In the genomic region with DNA sequence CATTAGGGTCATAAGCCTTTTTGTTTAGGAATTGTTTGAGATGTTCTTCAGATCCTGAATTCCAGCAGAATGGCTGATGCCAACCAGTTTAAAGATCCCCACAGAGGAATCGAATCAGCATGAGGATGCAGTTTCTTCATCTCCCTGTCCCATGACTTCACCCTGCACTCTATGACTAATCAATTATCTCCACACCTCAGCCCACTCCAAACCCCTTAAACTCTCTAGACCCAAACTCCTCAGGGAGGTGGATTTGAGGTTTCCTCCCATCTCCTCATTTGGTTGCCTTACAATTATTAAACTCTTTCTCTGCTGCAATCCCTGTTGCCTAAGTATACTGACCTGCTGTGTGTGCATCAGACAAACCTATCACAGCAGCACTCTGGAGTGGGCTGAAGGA, we compare ENCODE assay signal across 16 cellular contexts.
DNase-seq lines count a peak whose midpoint lies in the region; ATAC-seq and TF ChIP-seq lines count a peak whose summit lies in the region.
"Had no signal": no experiment of that assay in that cellular context is flagged by ENCODE, and none has a peak within 500 bp of the region (broad histone marks: within the 10 kb centered on the region; RNA-seq: fewer than 3 reads in every experiment).

No MANE protein-coding gene starts in this region.

- H3K4me3 ChIP-seq in GM23248, result no peak overlapping the region
- no peak overlapping the region for H3K4me3 ChIP-seq in fibroblast of the aortic adventitia (ENCODE audit: low read depth, low read length)
- H3K4me3 ChIP-seq in heart left ventricle, result no peak overlapping the region
- H3K4me3 ChIP-seq in osteoblast (ENCODE audit: insufficient read depth, low read length), result no peak overlapping the region

- H3K36me3 Mint-ChIP-seq in stimulated activated effector memory CD8-positive, alpha-beta T cell treated with anti-CD3 and anti-CD28 coated beads, Interleukin-12 subunit alpha, Interleukin-12 subunit beta, amount 100 ng/mL, for 72 hours, result no peaks in the 10 kb centered on the region

- H3K36me3 ChIP-seq in GM23248 (ENCODE audit: low read depth) (no peaks in the 10 kb centered on the region), heart left ventricle (no peaks in the 10 kb centered on the region), osteoblast (ENCODE audit: insufficient read depth, low read length) (no peaks in the 10 kb centered on the region)
- H3K36me3 ChIP-seq: BE2C had no signal

- no peak overlapping the region for H2AFZ ChIP-seq in GM23248
- no peak overlapping the region for H2AFZ ChIP-seq in osteoblast (ENCODE audit: low read length)

- H3K27ac ChIP-seq in GM23248 (no peak overlapping the region), heart left ventricle (no peak overlapping the region), osteoblast (ENCODE audit: low read depth, low read length) (no peak overlapping the region)

- H3K9me2 ChIP-seq in GM23248 (ENCODE audit: insufficient read depth), result no peaks in the 10 kb centered on the region

- no peak overlapping the region for H3K27ac Mint-ChIP-seq in stimulated activated effector memory CD8-positive, alpha-beta T cell treated with anti-CD3 and anti-CD28 coated beads, Interleukin-12 subunit alpha, Interleukin-12 subunit beta, amount 100 ng/mL, for 72 hours
- H3K27ac Mint-ChIP-seq: CD4-positive, alpha-beta T cell; IgD-negative memory B cell had no signal

- no peak overlapping the region for H3K4me3 Mint-ChIP-seq in stimulated activated effector memory CD8-positive, alpha-beta T cell treated with anti-CD3 and anti-CD28 coated beads, Interleukin-12 subunit alpha, Interleukin-12 subunit beta, amount 100 ng/mL, for 72 hours
- H3K4me3 Mint-ChIP-seq: CD4-positive, alpha-beta T cell; IgD-negative memory B cell had no signal

- in situ Hi-C loops in GM23248 (cut with MboI), result no loop called here

- intact Hi-C loops in heart left ventricle (cut with DNase I), result no loop called here

- TF ChIP-seq CTCF in fibroblast of the aortic adventitia (IDR thresholded peaks at IDR 0.05; ENCODE audit: insufficient read depth, low read length), result no peak
- TF ChIP-seq CTCF in heart left ventricle (IDR thresholded peaks at IDR 0.05), result no peak
- no peak for TF ChIP-seq CTCF in osteoblast (IDR thresholded peaks at IDR 0.05; ENCODE audit: extremely low read depth, low read depth, low read length)

- WGBS in GM23248 (ENCODE audit: low coverage in 1 of 2, low lambda C conversion rate in 2 of 2, missing lambda C conversion rate in 2 of 2), 2 experiments, result 56 to 62% methylated on average over 1 of the region's 1 CpG
- 72 to 83% (median 74%) methylated on average over 1 of the region's 1 CpG for WGBS in heart left ventricle, 4 donors

- H3K27me3 ChIP-seq in GM23248 (replicated peaks; ENCODE audit: insufficient read depth), result peaks cover 17% of the 10 kb centered on the region
- peaks cover 0 to 20% (median 0%) of the 10 kb centered on the region in 9 donors for H3K27me3 ChIP-seq in heart left ventricle
- peaks cover 3% of the 10 kb centered on the region for H3K27me3 ChIP-seq in osteoblast (ENCODE audit: insufficient read depth, low read length)
- H3K27me3 ChIP-seq: BE2C had no signal

- H3K4me1 Mint-ChIP-seq in stimulated activated effector memory CD8-positive, alpha-beta T cell treated with anti-CD3 and anti-CD28 coated beads, Interleukin-12 subunit alpha, Interleukin-12 subunit beta, amount 100 ng/mL, for 72 hours, result peaks cover 22% of the 10 kb centered on the region
- H3K4me1 Mint-ChIP-seq: IgD-negative memory B cell had no signal

- H4K20me1 ChIP-seq in GM23248 (ENCODE audit: insufficient read depth) (no peaks in the 10 kb centered on the region), osteoblast (ENCODE audit: insufficient read depth, low read length) (no peaks in the 10 kb centered on the region)

- H3K4me1 ChIP-seq in GM23248 (ENCODE audit: insufficient read depth) (no peaks in the 10 kb centered on the region), heart left ventricle (no peaks in the 10 kb centered on the region), osteoblast (ENCODE audit: insufficient read depth, low read length) (no peaks in the 10 kb centered on the region)
- H3K4me1 ChIP-seq: BE2C had no signal

- no peak overlapping the region for H3K9ac ChIP-seq in GM23248

- no peaks in the 10 kb centered on the region for H3F3A ChIP-seq in GM23248 (ENCODE audit: insufficient read depth)

- ATAC-seq in stimulated activated effector memory CD8-positive, alpha-beta T cell treated with anti-CD3 and anti-CD28 coated beads, Interleukin-12 subunit alpha, Interleukin-12 subunit beta, amount 100 ng/mL, for 72 hours, result peak; percentile 49
- ATAC-seq in heart left ventricle, result no peak

- no peaks in the 10 kb centered on the region for H3K9me3 Mint-ChIP-seq in stimulated activated effector memory CD8-positive, alpha-beta T cell treated with anti-CD3 and anti-CD28 coated beads, Interleukin-12 subunit alpha, Interleukin-12 subunit beta, amount 100 ng/mL, for 72 hours
- H3K9me3 Mint-ChIP-seq: CD4-positive, alpha-beta T cell had no signal

- DNase-seq in GM23248 (peak; percentile 14), NCI-H226 (peak; percentile 5), fibroblast of the aortic adventitia (ENCODE audit: low read depth) (peak; percentile 20), heart left ventricle (no peak), osteoblast (ENCODE audit: insufficient read length, low spot score, missing footprints) (no peak)
- no peak for DNase-seq in stimulated activated effector memory CD8-positive, alpha-beta T cell treated with anti-CD3 and anti-CD28 coated beads, Interleukin-12 subunit alpha, Interleukin-12 subunit beta, amount 100 ng/mL, for 72 hours (ENCODE audit: low spot score in 2 of 2)
- no peak for DNase-seq in activated CD4-positive, alpha-beta T cell treated with anti-CD3 and anti-CD28 coated beads for 4 hours
- DNase-seq: BE2C; CD4-positive, alpha-beta T cell; HCEC 1CT; NCI-H187; NCI-H446; OCI-M1; RPMI8226; SIG-M5 had no signal

- H3K79me2 ChIP-seq in GM23248 (ENCODE audit: insufficient read depth), result no peaks in the 10 kb centered on the region
- H3K79me2 ChIP-seq in osteoblast (ENCODE audit: insufficient read depth, low read length), result no peaks in the 10 kb centered on the region

- TF ChIP-seq POLR2A in heart left ventricle (IDR thresholded peaks at IDR 0.05), result no peak

- H3K9me3 ChIP-seq in GM23248 (ENCODE audit: low read depth), result no peaks in the 10 kb centered on the region
- H3K9me3 ChIP-seq in heart left ventricle, result peaks cover 0 to 2% (median 0%) of the 10 kb centered on the region in 12 donors
- no peaks in the 10 kb centered on the region for H3K9me3 ChIP-seq in osteoblast (ENCODE audit: low read depth, low read length)
- H3K9me3 ChIP-seq: BE2C had no signal

- no peak overlapping the region for H3K4me2 ChIP-seq in GM23248 (ENCODE audit: unreplicated experiment)
- H3K4me2 ChIP-seq in osteoblast (ENCODE audit: insufficient read depth, low read length), result no peak overlapping the region

Comparison
In these comparisons a context has a peak if more than half of its experiments do, and no peak if none do; other contexts are left out.
1. DNase-seq: peak in GM23248 (single experiment), NCI-H226 (single experiment) and fibroblast of the aortic adventitia (single experiment); none in stimulated activated effector memory CD8-positive, alpha-beta T cell treated with anti-CD3 and anti-CD28 coated beads, Interleukin-12 subunit alpha, Interleukin-12 subunit beta, amount 100 ng/mL, for 72 hours (0 of 2), heart left ventricle (0 of 5), osteoblast (single experiment) and activated CD4-positive, alpha-beta T cell treated with anti-CD3 and anti-CD28 coated beads for 4 hours (0 of 2).